Comparison of ENCODE assay signal across 8 cellular contexts in genomic region chr4:113901994-113902787, GRCh38.
A peak's percentile ranks its signal among the peaks of the same experiment; 100 is the strongest.
DNase-seq lines count a peak whose midpoint lies in the region; TF ChIP-seq lines count a peak whose summit lies in the region.

No MANE protein-coding gene starts in this region.

- WGBS in smooth muscle cell (ENCODE audit: low lambda C conversion rate): 94% methylated on average over 13 of the region's 13 CpGs

- H3K27me3 Mint-ChIP-seq in nephron (ENCODE audit: low read depth): no peaks in the 10 kb centered on the region

- H3K36me3 Mint-ChIP-seq in nephron (ENCODE audit: low read depth): no peaks in the 10 kb centered on the region

- no peak overlapping the region for H3K4me3 Mint-ChIP-seq in nephron

- H3K27ac ChIP-seq in smooth muscle cell (ENCODE audit: low read depth): no peak overlapping the region

- H3K4me2 ChIP-seq in smooth muscle cell: no peak overlapping the region

- H3K9me3 ChIP-seq in smooth muscle cell (replicated peaks; ENCODE audit: low read depth): no peaks in the 10 kb centered on the region

- H4K20me1 ChIP-seq in smooth muscle cell (ENCODE audit: low read depth): no peaks in the 10 kb centered on the region

- no peaks in the 10 kb centered on the region for H3F3A ChIP-seq in smooth muscle cell (ENCODE audit: low read depth)

- no peaks in the 10 kb centered on the region for H3K27me3 ChIP-seq in smooth muscle cell (ENCODE audit: low read depth)

- DNase-seq in DMS53 treated with DMSO at 0.1 percent for 48 hours (lab: John Stamatoyannopoulos, UW; ENCODE audit: unreplicated experiment) (peak; percentile 83), NCI-H2196 (lab: John Stamatoyannopoulos, UW; ENCODE audit: unreplicated experiment) (peak; percentile 50), DMS79 treated with DMSO at 0.1 percent for 48 hours (lab: John Stamatoyannopoulos, UW) (no peak), DMS153 (lab: John Stamatoyannopoulos, UW) (no peak), smooth muscle cell (lab: John Stamatoyannopoulos, UW; ENCODE audit: unreplicated experiment) (no peak), posterior cingulate gyrus (no peak)
- DNase-seq in activated effector memory CD4-positive, alpha-beta T cell treated with anti-CD3 and anti-CD28 coated beads, Interleukin-2, amount 50 U/mL, for 16 hours: peak; percentile 87

- no peaks in the 10 kb centered on the region for H3K79me2 ChIP-seq in smooth muscle cell (ENCODE audit: low read depth)

- intact Hi-C loops in posterior cingulate gyrus (cut with DNase I): no loop called here

- peaks cover 5% of the 10 kb centered on the region for H3K36me3 ChIP-seq in smooth muscle cell (ENCODE audit: low read depth)

- no peak overlapping the region for H3K4me3 ChIP-seq in smooth muscle cell

- H3K4me1 ChIP-seq in smooth muscle cell (ENCODE audit: low read depth): no peaks in the 10 kb centered on the region

- H3K9me3 Mint-ChIP-seq in nephron: no peaks in the 10 kb centered on the region

- no peaks in the 10 kb centered on the region for H3K4me1 Mint-ChIP-seq in nephron

- H2AFZ ChIP-seq in smooth muscle cell (ENCODE audit: low read depth): no peak overlapping the region

- H3K9ac ChIP-seq in smooth muscle cell (ENCODE audit: low read depth): no peak overlapping the region

- TF ChIP-seq CTCF in nephron (IDR thresholded peaks at IDR 0.05; ENCODE audit: unreplicated experiment in 3 of 3) (no peak), smooth muscle cell (IDR thresholded peaks at IDR 0.05; ENCODE audit: borderline replicate concordance, insufficient read depth, poor library complexity, severe bottlenecking) (no peak)

- peak overlapping the region in 2 of 3 experiments; percentile 49 to 52 for H3K27ac Mint-ChIP-seq in nephron

Comparison
In these comparisons a context has a peak if more than half of its experiments do, and no peak if none do; other contexts are left out.
1. DNase-seq: peak in DMS53 treated with DMSO at 0.1 percent for 48 hours (single experiment), NCI-H2196 (single experiment) and activated effector memory CD4-positive, alpha-beta T cell treated with anti-CD3 and anti-CD28 coated beads, Interleukin-2, amount 50 U/mL, for 16 hours (single experiment); none in DMS79 treated with DMSO at 0.1 percent for 48 hours (single experiment), DMS153 (single experiment), smooth muscle cell (single experiment) and posterior cingulate gyrus (0 of 10).